ENCODE assay signal across 1 cellular context in genomic region chr1:54287821-54288220, GRCh38.
TF ChIP-seq lines count a peak whose summit lies in the region.

No MANE protein-coding gene starts in this region.

TF ChIP-seq in liver, 16 proteins besides CTCF, POLR2A, EP300 and RAD21 (continued from another document):
- TF ChIP-seq REST (IDR thresholded peaks at IDR 0.05): no peak
- no peak for TF ChIP-seq SP1 (IDR thresholded peaks at IDR 0.05)
